Comparison of ENCODE assay signal across 8 cellular contexts in the genomic region with DNA sequence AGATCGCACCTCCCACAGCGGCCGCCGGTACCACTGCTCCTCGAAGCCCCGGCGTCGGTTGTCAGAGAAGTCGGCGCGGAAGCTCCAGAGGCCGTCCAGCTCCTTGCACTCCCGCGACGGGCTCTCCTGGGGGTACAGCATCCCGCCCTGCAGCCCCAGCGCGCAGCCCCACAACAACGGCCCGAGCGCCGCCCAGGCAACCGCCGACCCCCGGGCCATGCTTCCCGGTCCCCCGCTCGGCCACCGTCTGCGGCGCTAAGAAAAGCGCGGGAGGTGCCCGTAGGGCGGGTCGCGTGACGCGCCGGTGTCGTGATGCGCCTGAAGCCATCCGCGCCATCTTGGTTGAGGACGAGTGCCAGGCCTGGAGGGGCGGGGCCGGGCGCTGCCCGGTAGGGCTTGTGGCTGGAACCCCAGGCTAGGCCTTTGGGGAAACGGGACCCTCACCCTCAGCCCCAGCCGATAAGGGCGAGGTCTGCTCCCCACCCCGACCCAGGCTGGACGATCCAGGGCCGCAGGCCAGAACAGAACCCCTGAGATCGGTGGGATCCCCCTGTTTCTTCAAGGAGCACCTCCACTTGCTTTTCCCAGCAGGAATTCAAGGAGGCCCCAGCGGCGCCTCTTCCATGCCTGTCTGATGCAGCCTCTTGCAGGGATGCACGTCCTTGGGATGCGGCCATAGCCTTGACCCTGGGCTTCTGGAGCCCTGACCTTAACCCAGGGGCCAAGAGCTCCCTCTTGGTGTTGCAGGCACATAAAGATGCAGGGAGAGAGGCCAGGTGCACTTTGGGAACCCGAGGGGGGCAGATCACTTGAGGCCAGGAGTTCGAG. TPM values are rescaled to one million over a fixed set of nuclear protein-coding genes. Genes with fewer than 3 reads are reported as not detected.
DNase-seq lines count a peak whose midpoint lies in the region; ATAC-seq and TF ChIP-seq lines count a peak whose summit lies in the region.

A gene (minus strand): TSS at position 249 of the 828 bp plus-strand sequence. CDS start 30 bp downstream, at position 219.

- H3K9me3 ChIP-seq in H9 (ENCODE audit: control insufficient read depth, low read depth, low read length), result no peaks in the 10 kb centered on the region
- H3K9me3 ChIP-seq in MG63, result no peaks in the 10 kb centered on the region

- peak within 1 kb of the TSS; percentile 99 for H3K18ac ChIP-seq in H9 (ENCODE audit: insufficient read length, low read depth, low read length)

- peak within 1 kb of the TSS; percentile 92 for H2BK120ac ChIP-seq in H9 (ENCODE audit: low read depth, low read length, poor library complexity, severe bottlenecking)

- H2BK5ac ChIP-seq in H9 (ENCODE audit: insufficient read length, low read length), result no peak within 1 kb of the TSS

- H2BK12ac ChIP-seq in H9 (ENCODE audit: insufficient read length, low read depth, low read length), result no peak within 1 kb of the TSS

- no peak within 1 kb of the TSS for H2AK5ac ChIP-seq in H9 (ENCODE audit: insufficient read length, low read length)

- H3K56ac ChIP-seq in H9 (ENCODE audit: insufficient read length, low read depth, low read length), result no peak within 1 kb of the TSS

- H3K4me2 ChIP-seq in H9 (ENCODE audit: insufficient read depth, insufficient read length, low read length), result peak within 1 kb of the TSS; percentile 24

- no peaks in the 10 kb centered on the region for H3K27me3 Mint-ChIP-seq in H9 (ENCODE audit: low read depth)
- H3K27me3 Mint-ChIP-seq in natural killer cell treated with Interleukin-12 subunit alpha and Interleukin-12 subunit beta and Interleukin-15 and Interleukin-18, amount 100 ng/mL, for 72 hours, result no peaks in the 10 kb centered on the region

- peaks cover 3% of the 10 kb centered on the region for H3K79me1 ChIP-seq in H9 (ENCODE audit: insufficient read depth, low read depth, low read length, poor library complexity, severe bottlenecking)

- no peaks in the 10 kb centered on the region; the same call in 1 of the 2 replicates for H3K79me2 ChIP-seq in H9 (ENCODE audit: insufficient read depth, low read length)

- no peaks in the 10 kb centered on the region for H3K9me3 Mint-ChIP-seq in H9
- no peaks in the 10 kb centered on the region for H3K9me3 Mint-ChIP-seq in natural killer cell treated with Interleukin-12 subunit alpha and Interleukin-12 subunit beta and Interleukin-15 and Interleukin-18, amount 100 ng/mL, for 72 hours

- H3K14ac ChIP-seq in H9 (ENCODE audit: insufficient read depth, low read length), result peak within 1 kb of the TSS; percentile 100

- H3K4ac ChIP-seq in H9 (ENCODE audit: low read depth, low read length), result no peak within 1 kb of the TSS

- peak within 1 kb of the TSS; percentile 91 for H4K91ac ChIP-seq in H9 (ENCODE audit: insufficient read length, low read depth, low read length)

- H4K5ac ChIP-seq in H9 (ENCODE audit: insufficient read length, low read depth, low read length), result no peak within 1 kb of the TSS

- peak within 1 kb of the TSS; percentile 70 to 82 for H3K4me3 Mint-ChIP-seq in H9
- peak within 1 kb of the TSS; percentile 80 for H3K4me3 Mint-ChIP-seq in natural killer cell treated with Interleukin-12 subunit alpha and Interleukin-12 subunit beta and Interleukin-15 and Interleukin-18, amount 100 ng/mL, for 72 hours

- H4K20me1 ChIP-seq in H9 (ENCODE audit: control insufficient read depth, insufficient read depth, insufficient read length), result peaks cover 5% of the 10 kb centered on the region

- H3K4me3 ChIP-seq in MG63 (peak within 1 kb of the TSS; percentile 74), fibroblast of pulmonary artery (replicated peaks; ENCODE audit: low read depth, low read length) (peak within 1 kb of the TSS; percentile 74)

- H3K36me3 Mint-ChIP-seq in H9 (ENCODE audit: insufficient read depth in 1 of 3, low read depth in 3 of 3), result peaks cover 12 to 18% (median 12%) of the 10 kb centered on the region in 3 experiments; a peak in 6 of 7 replicates
- no peaks in the 10 kb centered on the region for H3K36me3 Mint-ChIP-seq in natural killer cell treated with Interleukin-12 subunit alpha and Interleukin-12 subunit beta and Interleukin-15 and Interleukin-18, amount 100 ng/mL, for 72 hours

- H3K4me1 ChIP-seq in H9 (ENCODE audit: insufficient read depth, low read length), result no peaks in the 10 kb centered on the region

- H3K9ac ChIP-seq in H9 (ENCODE audit: extremely low read depth, insufficient read length, low read length), result peak within 1 kb of the TSS; percentile 94

- no peak within 1 kb of the TSS for H2AFZ ChIP-seq in H9 (ENCODE audit: low read length)

- H3K4me1 Mint-ChIP-seq in H9, result peaks cover 2 to 3% of the 10 kb centered on the region in 2 experiments; a peak in 2 of 4 replicates
- H3K4me1 Mint-ChIP-seq in natural killer cell treated with Interleukin-12 subunit alpha and Interleukin-12 subunit beta and Interleukin-15 and Interleukin-18, amount 100 ng/mL, for 72 hours (ENCODE audit: low read depth in 2 of 2), result peaks cover 6 to 10% of the 10 kb centered on the region in 2 donors

- no peaks in the 10 kb centered on the region for H3K36me3 ChIP-seq in MG63

- no peak within 1 kb of the TSS for H2BK15ac ChIP-seq in H9 (ENCODE audit: low read depth, low read length)

- H3T11ph ChIP-seq in H9 (ENCODE audit: low read length), result no peak within 1 kb of the TSS

- H3K27ac ChIP-seq in H9 (ENCODE audit: insufficient read length, low read depth, low read length), result no peak within 1 kb of the TSS

- H2BK20ac ChIP-seq in H9 (ENCODE audit: low read depth, low read length, poor library complexity, severe bottlenecking), result no peak within 1 kb of the TSS

- DNase-seq in ELR (ENCODE audit: low read depth) (peak; percentile 90), H9 (peak; percentile 93), MG63 (peak; percentile 85), SHP77 (lab: John Stamatoyannopoulos, UW) (peak; percentile 94 to 96), fibroblast of pulmonary artery (ENCODE audit: low read depth) (peak; percentile 88)
- peak; percentile 82 for DNase-seq in activated effector memory CD4-positive, alpha-beta T cell treated with Interleukin-2 at 50 U/mL for 16 hours
- DNase-seq in natural killer cell treated with Interleukin-12 subunit alpha and Interleukin-12 subunit beta and Interleukin-15 and Interleukin-18, amount 100 ng/mL, for 72 hours (ENCODE audit: low spot score), result peak; percentile 92
- DNase-seq in stimulated activated naive CD4-positive, alpha-beta T cell treated with Interleukin-2 at 50 U/mL for 16 hours (lab: John Stamatoyannopoulos, UW), result peak; percentile 85

- H4K8ac ChIP-seq in H9 (replicated peaks; ENCODE audit: insufficient read length, low read depth, low read length), result no peak within 1 kb of the TSS

- no peaks in the 10 kb centered on the region for H3K27me3 ChIP-seq in H9 (ENCODE audit: insufficient read depth, low read length)
- no peaks in the 10 kb centered on the region for H3K27me3 ChIP-seq in MG63

- H3K23me2 ChIP-seq in H9 (ENCODE audit: insufficient read length, low read depth, low read length, poor library complexity, severe bottlenecking), result peaks cover 2% of the 10 kb centered on the region

- peak within 1 kb of the TSS in 2 of 3 experiments; percentile 48 to 86; a peak in 3 of 7 replicates for H3K27ac Mint-ChIP-seq in H9
- peak within 1 kb of the TSS; percentile 75 to 86 for H3K27ac Mint-ChIP-seq in natural killer cell treated with Interleukin-12 subunit alpha and Interleukin-12 subunit beta and Interleukin-15 and Interleukin-18, amount 100 ng/mL, for 72 hours

- H3K23ac ChIP-seq in H9 (ENCODE audit: insufficient read length, low read depth, low read length), result no peak within 1 kb of the TSS

- peak; percentile 91 to 93 for ATAC-seq in natural killer cell treated with Interleukin-12 subunit alpha and Interleukin-12 subunit beta and Interleukin-15 and Interleukin-18, amount 100 ng/mL, for 72 hours

- WGBS in H9 (ENCODE audit: extremely low coverage, insufficient read length, low lambda C conversion rate), result no CpG with 5 or more reads among the region's 62 CpGs

- TF ChIP-seq CTCF in H9 (conservative IDR thresholded peaks at IDR 0.05), result no peak
- no peak for TF ChIP-seq CTCF in fibroblast of pulmonary artery (IDR thresholded peaks at IDR 0.05; ENCODE audit: low read length, missing control alignments)

RNA-seq across cellular contexts. Expression of the gene that starts here (rescaled TPM):
- 62.0 and 63.4 TPM in 2 replicates for total RNA-seq in H9 (2021)
- 27.0 and 29.2 TPM in 2 replicates for total RNA-seq in MG63 (2014; rRNA removed; shearing (Covaris generic); ENCODE audit: low replicate concordance)
- 10 to 100 TPM; 78.7 to 92.5 TPM for total RNA-seq in natural killer cell treated with Interleukin-12 subunit alpha and Interleukin-12 subunit beta and Interleukin-15 and Interleukin-18, amount 100 ng/mL, for 72 hours
